1 cellular context compared by ENCODE assay signal in the genomic region with DNA sequence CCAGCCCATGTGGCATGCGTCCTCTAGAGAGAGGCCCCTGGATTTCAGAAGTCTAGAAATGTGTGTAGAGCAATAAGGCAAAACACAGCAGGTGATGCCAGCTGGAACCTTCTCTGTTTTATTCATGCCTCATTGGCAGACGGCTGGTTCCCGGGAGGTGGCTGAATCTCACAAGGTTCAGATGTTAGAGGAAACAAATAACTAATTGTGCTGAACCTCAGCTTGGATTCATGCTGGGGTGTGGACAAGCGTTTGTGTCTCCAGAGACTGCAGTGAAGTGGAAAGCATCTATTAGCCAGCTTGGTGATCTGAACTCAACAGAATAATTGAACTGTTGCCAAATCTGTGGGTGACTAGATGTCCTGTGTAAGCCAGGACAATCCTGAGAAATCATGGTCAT.
TF ChIP-seq lines count a peak whose summit lies in the region.

No MANE protein-coding gene starts in this region.

TF ChIP-seq in GM23338, 12 proteins besides CTCF, POLR2A, EP300 and RAD21:
- TF ChIP-seq, protein P1, sequence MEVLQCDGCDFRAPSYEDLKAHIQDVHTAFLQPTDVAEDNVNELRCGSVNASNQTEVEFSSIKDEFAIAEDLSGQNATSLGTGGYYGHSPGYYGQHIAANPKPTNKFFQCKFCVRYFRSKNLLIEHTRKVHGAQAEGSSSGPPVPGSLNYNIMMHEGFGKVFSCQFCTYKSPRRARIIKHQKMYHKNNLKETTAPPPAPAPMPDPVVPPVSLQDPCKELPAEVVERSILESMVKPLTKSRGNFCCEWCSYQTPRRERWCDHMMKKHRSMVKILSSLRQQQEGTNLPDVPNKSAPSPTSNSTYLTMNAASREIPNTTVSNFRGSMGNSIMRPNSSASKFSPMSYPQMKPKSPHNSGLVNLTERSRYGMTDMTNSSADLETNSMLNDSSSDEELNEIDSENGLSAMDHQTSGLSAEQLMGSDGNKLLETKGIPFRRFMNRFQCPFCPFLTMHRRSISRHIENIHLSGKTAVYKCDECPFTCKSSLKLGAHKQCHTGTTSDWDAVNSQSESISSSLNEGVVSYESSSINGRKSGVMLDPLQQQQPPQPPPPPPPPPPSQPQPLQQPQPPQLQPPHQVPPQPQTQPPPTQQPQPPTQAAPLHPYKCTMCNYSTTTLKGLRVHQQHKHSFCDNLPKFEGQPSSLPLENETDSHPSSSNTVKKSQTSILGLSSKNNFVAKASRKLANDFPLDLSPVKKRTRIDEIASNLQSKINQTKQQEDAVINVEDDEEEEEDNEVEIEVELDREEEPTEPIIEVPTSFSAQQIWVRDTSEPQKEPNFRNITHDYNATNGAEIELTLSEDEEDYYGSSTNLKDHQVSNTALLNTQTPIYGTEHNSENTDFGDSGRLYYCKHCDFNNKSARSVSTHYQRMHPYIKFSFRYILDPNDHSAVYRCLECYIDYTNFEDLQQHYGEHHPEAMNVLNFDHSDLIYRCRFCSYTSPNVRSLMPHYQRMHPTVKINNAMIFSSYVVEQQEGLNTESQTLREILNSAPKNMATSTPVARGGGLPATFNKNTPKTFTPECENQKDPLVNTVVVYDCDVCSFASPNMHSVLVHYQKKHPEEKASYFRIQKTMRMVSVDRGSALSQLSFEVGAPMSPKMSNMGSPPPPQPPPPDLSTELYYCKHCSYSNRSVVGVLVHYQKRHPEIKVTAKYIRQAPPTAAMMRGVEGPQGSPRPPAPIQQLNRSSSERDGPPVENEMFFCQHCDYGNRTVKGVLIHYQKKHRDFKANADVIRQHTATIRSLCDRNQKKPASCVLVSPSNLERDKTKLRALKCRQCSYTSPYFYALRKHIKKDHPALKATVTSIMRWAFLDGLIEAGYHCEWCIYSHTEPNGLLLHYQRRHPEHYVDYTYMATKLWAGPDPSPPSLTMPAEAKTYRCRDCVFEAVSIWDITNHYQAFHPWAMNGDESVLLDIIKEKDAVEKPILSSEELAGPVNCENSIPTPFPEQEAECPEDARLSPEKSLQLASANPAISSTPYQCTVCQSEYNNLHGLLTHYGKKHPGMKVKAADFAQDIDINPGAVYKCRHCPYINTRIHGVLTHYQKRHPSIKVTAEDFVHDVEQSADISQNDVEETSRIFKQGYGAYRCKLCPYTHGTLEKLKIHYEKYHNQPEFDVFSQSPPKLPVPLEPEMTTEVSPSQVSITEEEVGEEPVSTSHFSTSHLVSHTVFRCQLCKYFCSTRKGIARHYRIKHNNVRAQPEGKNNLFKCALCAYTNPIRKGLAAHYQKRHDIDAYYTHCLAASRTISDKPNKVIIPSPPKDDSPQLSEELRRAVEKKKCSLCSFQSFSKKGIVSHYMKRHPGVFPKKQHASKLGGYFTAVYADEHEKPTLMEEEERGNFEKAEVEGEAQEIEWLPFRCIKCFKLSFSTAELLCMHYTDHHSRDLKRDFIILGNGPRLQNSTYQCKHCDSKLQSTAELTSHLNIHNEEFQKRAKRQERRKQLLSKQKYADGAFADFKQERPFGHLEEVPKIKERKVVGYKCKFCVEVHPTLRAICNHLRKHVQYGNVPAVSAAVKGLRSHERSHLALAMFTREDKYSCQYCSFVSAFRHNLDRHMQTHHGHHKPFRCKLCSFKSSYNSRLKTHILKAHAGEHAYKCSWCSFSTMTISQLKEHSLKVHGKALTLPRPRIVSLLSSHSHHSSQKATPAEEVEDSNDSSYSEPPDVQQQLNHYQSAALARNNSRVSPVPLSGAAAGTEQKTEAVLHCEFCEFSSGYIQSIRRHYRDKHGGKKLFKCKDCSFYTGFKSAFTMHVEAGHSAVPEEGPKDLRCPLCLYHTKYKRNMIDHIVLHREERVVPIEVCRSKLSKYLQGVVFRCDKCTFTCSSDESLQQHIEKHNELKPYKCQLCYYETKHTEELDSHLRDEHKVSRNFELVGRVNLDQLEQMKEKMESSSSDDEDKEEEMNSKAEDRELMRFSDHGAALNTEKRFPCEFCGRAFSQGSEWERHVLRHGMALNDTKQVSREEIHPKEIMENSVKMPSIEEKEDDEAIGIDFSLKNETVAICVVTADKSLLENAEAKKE (CRISPR knock-in tag; IDR thresholded peaks at IDR 0.05): no peak
- TF ChIP-seq EZH2 (IDR thresholded peaks at IDR 0.05; ENCODE audit: low read depth, unreplicated experiment): no peak
- no peak for TF ChIP-seq CREB1 (CRISPR knock-in tag; IDR thresholded peaks at IDR 0.05; ENCODE audit: low read depth)
- no peak for TF ChIP-seq EZH2phosphoT487 (IDR thresholded peaks at IDR 0.05; ENCODE audit: unreplicated experiment)
- no peak for TF ChIP-seq STAT1 (IDR thresholded peaks at IDR 0.05; ENCODE audit: unreplicated experiment)
- no peak for TF ChIP-seq POLR2AphosphoS5 (IDR thresholded peaks at IDR 0.05; ENCODE audit: low read depth)
- TF ChIP-seq REST (IDR thresholded peaks at IDR 0.05; ENCODE audit: unreplicated experiment): no peak
- no peak for TF ChIP-seq ZNF331 (CRISPR knock-in tag; IDR thresholded peaks at IDR 0.05; ENCODE audit: low read depth)
- no peak for TF ChIP-seq NANOG (IDR thresholded peaks at IDR 0.05; ENCODE audit: borderline replicate concordance)
- TF ChIP-seq JUNB (IDR thresholded peaks at IDR 0.05; ENCODE audit: unreplicated experiment): no peak
- TF ChIP-seq ETS1 (IDR thresholded peaks at IDR 0.05): no peak
- no peak for TF ChIP-seq ZNF114 (CRISPR knock-in tag; IDR thresholded peaks at IDR 0.05)
